ENCODE assay signal across 8 cellular contexts in genomic region chr3:177195242-177195940, GRCh38. TPM values are rescaled to one million over a fixed set of nuclear protein-coding genes. Genes with fewer than 3 reads are reported as not detected.
A peak's percentile ranks its signal among the peaks of the same experiment; 100 is the strongest.
DNase-seq lines count a peak whose midpoint lies in the region; ATAC-seq, FAIRE-seq and TF ChIP-seq lines count a peak whose summit lies in the region.

No MANE protein-coding gene starts in this region.

- intact Hi-C loops in activated CD4-positive, alpha-beta memory T cell treated with anti-CD3 and anti-CD28 coated beads for 36 hours (cut with micrococcal nuclease) = loop anchor here (2.0 to 5.0 kb wide), 5 partner anchors 49 to 1952 kb away; partner anchors contain the start of gene PIK3CA
- intact Hi-C loops in pancreas (cut with DNase I) = loop anchor here in 2 of 3 donors (5.0 to 10.0 kb wide), 3 partner anchors 131 to 162 kb away; no protein-coding TSS in a partner anchor

- H3K36me3 Mint-ChIP-seq in activated CD4-positive, alpha-beta memory T cell treated with anti-CD3 and anti-CD28 coated beads for 36 hours = peaks cover 17% of the 10 kb centered on the region

- peaks cover 57% of the 10 kb centered on the region for H3K4me1 Mint-ChIP-seq in activated CD4-positive, alpha-beta memory T cell treated with anti-CD3 and anti-CD28 coated beads for 36 hours (ENCODE audit: low read depth)

- peak overlapping the region in 3 of 4 donors; percentile 96 for H3K27ac ChIP-seq in pancreas

- CTCF ChIA-PET in activated CD4-positive, alpha-beta memory T cell treated with anti-CD3 and anti-CD28 coated beads for 36 hours (lab: Charles Lee) = interaction anchor here (0.7 to 1.5 kb wide), 5 partner anchors 21 to 327 kb away, joined by 3 to 4 read pairs (median 3); no protein-coding TSS in a partner anchor

- no peaks in the 10 kb centered on the region for H3K36me3 ChIP-seq in pancreas

- peak overlapping the region; percentile 91 for H3K4me3 ChIP-seq in Jurkat, Clone E6-1 (ENCODE audit: low read length)
- H3K4me3 ChIP-seq in fibroblast of pulmonary artery (replicated peaks; ENCODE audit: low read depth, low read length) (peak overlapping the region; percentile 80), pancreas (peak overlapping the region; percentile 57 to 78 (median 76))

- no peaks in the 10 kb centered on the region for H3K27me3 ChIP-seq in pancreas

- H3K27ac Mint-ChIP-seq in activated CD4-positive, alpha-beta memory T cell treated with anti-CD3 and anti-CD28 coated beads for 36 hours = peak overlapping the region; percentile 99

- TF ChIP-seq CTCF in fibroblast of pulmonary artery (IDR thresholded peaks at IDR 0.05; ENCODE audit: low read length, missing control alignments) = no peak
- TF ChIP-seq CTCF in pancreas (IDR thresholded peaks at IDR 0.05) = no peak

- POLR2A ChIA-PET in activated CD4-positive, alpha-beta memory T cell treated with anti-CD3 and anti-CD28 coated beads for 36 hours (lab: Charles Lee) = interaction anchor here (1.2 to 5.6 kb wide), 3 partner anchors 10 to 233 kb away, joined by 3 to 79 read pairs (median 3); no protein-coding TSS in a partner anchor

- H3K27me3 Mint-ChIP-seq in activated CD4-positive, alpha-beta memory T cell treated with anti-CD3 and anti-CD28 coated beads for 36 hours = no peaks in the 10 kb centered on the region

- 5 to 6% methylated on average over 8 of the region's 8 CpGs for WGBS in pancreas, 2 donors

- H3K9me3 Mint-ChIP-seq in activated CD4-positive, alpha-beta memory T cell treated with anti-CD3 and anti-CD28 coated beads for 36 hours = no peaks in the 10 kb centered on the region

- FAIRE-seq in pancreas (lab: Jason Lieb, UNC) = no peak

- ATAC-seq in pancreas (no peak), HG02759 (IDR thresholded peaks at IDR 0.05; ENCODE audit: unreplicated experiment) (no peak), HG02610 (IDR thresholded peaks at IDR 0.05; ENCODE audit: unreplicated experiment) (no peak)

- H3K9me3 ChIP-seq in pancreas = no peaks in the 10 kb centered on the region

- DNase-seq in Caki2 (ENCODE audit: low read depth) = peak; percentile 68
- DNase-seq in Jurkat, Clone E6-1 (ENCODE audit: low read depth, low spot score) = no peak
- DNase-seq in activated CD4-positive, alpha-beta memory T cell treated with anti-CD3 and anti-CD28 coated beads for 36 hours = peak; percentile 18
- DNase-seq in fibroblast of pulmonary artery (ENCODE audit: low read depth) = peak; percentile 48
- DNase-seq in pancreas = peak in 3 of 6 donors; percentile 28 to 31 (median 31)
- DNase-seq in UCSD-AML1 (lab: John Stamatoyannopoulos, UW; ENCODE audit: unreplicated experiment) = no peak

- in situ Hi-C loops in Caki2 (cut with HindIII; ENCODE audit: low pct_unique_long_range_greater_than_20kb, low sequenced_read_pairs) = no loop called here

- H3K4me1 ChIP-seq in pancreas = peaks cover 0 to 22% (median 5%) of the 10 kb centered on the region in 3 donors

- H3K4me3 Mint-ChIP-seq in activated CD4-positive, alpha-beta memory T cell treated with anti-CD3 and anti-CD28 coated beads for 36 hours = peak overlapping the region; percentile 90

RNA-seq across cellular contexts. Expression of gene TBL1XR1, which starts 1.9 kb away (rescaled TPM):
- total RNA-seq in Caki2 (2014; rRNA removed; shearing (Covaris generic); ENCODE audit: low replicate concordance) = 157 and 178 TPM in 2 replicates
- 43.9 TPM for polyA plus RNA-seq in Jurkat, Clone E6-1 (2012; ENCODE audit: insufficient read depth, insufficient read length)
- total RNA-seq in activated CD4-positive, alpha-beta memory T cell treated with anti-CD3 and anti-CD28 coated beads for 36 hours = 100 to 1,000 TPM; 158 to 167 TPM
- total RNA-seq in pancreas = 10 to 100 TPM; 42.2 to 93.0 (median 51.0) TPM
- 10 to 100 TPM; 14.1 to 15.2 TPM for polyA plus RNA-seq in pancreas

Comparison
In these comparisons a context has a peak if more than half of its experiments do, and no peak if none do; other contexts are left out.
1. DNase-seq: peak in Caki2 (single experiment), activated CD4-positive, alpha-beta memory T cell treated with anti-CD3 and anti-CD28 coated beads for 36 hours (single experiment) and fibroblast of pulmonary artery (single experiment); none in Jurkat, Clone E6-1 (single experiment) and UCSD-AML1 (single experiment).
2. Peak in every context shown above with its lines, with median percentiles within 50 percentile points of each other: H3K4me3 ChIP-seq.